In the genomic region with DNA sequence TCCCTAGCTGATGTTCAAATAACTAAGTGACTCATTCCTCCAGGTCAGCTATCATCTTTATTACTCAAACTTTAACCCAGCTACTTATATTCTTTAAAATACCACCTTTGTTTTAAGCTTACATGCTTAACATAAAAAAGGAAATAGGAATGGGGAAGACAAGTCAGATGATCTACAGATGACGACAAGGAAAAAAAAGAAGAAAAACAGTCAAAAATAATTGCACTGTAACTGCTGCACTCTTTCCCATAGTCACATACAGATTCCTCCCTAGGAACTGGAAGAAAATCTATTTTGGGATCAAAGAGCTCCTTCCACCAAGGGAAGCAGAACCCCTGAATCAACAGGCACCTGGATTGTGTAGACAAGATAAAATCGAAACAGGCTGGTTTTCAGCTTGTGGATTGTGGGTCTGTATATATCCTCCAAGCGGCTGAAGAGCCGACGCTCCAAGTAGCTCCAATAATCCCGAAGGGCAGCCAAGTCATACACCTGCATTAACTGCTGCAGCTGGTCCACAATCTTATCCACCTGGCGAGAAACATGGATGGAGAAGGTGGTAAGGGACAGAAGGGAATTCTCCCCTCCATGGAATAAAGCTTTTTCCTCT, we compare ENCODE assay signal across 15 cellular contexts. TPM values are rescaled to one million over a fixed set of nuclear protein-coding genes. Genes with fewer than 3 reads are reported as not detected.
DNase-seq lines count a peak whose midpoint lies in the region; ATAC-seq and TF ChIP-seq lines count a peak whose summit lies in the region.
"Had no signal": no experiment of that assay in that cellular context is flagged by ENCODE, and none has a peak within 500 bp of the region (broad histone marks: within the 10 kb centered on the region; RNA-seq: fewer than 3 reads in every experiment).

No MANE protein-coding gene starts in this region.

- H3K27me3 Mint-ChIP-seq in Caco-2 (ENCODE audit: insufficient read depth, unreplicated experiment) = no peaks in the 10 kb centered on the region

- H3K4me3 Mint-ChIP-seq in Caco-2 (ENCODE audit: unreplicated experiment) = no peak overlapping the region

- CTCF ChIA-PET in SK-N-SH (lab: Yijun Ruan, JAX) = interaction anchor here (0.7 to 3.0 kb wide), 4 partner anchors 12 to 65 kb away, joined by 3 to 15 read pairs (median 4); a partner anchor contains a TSS
- CTCF ChIA-PET in Caco-2 (lab: Charles Lee) = no interaction called here

- WGBS in SK-N-SH (ENCODE audit: low lambda C conversion rate) = 79% methylated on average over 7 of the region's 7 CpGs

- H3K4me2 ChIP-seq in OCI-LY3 (ENCODE audit: low read length) (peak overlapping the region; percentile 25), SK-N-SH (no peak overlapping the region)

- intact Hi-C loops in Caco-2 (cut with micrococcal nuclease; ENCODE audit: unreplicated experiment) = no loop called here

- BruUV-seq in Caco-2 (replicated peaks; lab: Mats Ljungman, UMichigan) = no TSS peak

- H2AFZ ChIP-seq in OCI-LY3 (ENCODE audit: low read depth, low read length) (no peak overlapping the region), SK-N-SH (ENCODE audit: low read depth) (no peak overlapping the region)

- peaks cover 5% of the 10 kb centered on the region for H3F3A ChIP-seq in SK-N-SH (replicated peaks; ENCODE audit: insufficient read depth)

- H4K20me1 ChIP-seq in OCI-LY3 (ENCODE audit: insufficient read depth, low read length) (no peaks in the 10 kb centered on the region), SK-N-SH (ENCODE audit: insufficient read depth) (no peaks in the 10 kb centered on the region)

- peaks cover 34% of the 10 kb centered on the region for H3K27me3 ChIP-seq in OCI-LY3 (ENCODE audit: low read depth, low read length)
- H3K27me3 ChIP-seq in skeletal muscle tissue (ENCODE audit: control insufficient read depth in 3 of 3, insufficient read depth in 3 of 3, low read length in 3 of 3) = no peaks in the 10 kb centered on the region
- H3K27me3 ChIP-seq in SK-N-SH (ENCODE audit: insufficient read depth) = no peaks in the 10 kb centered on the region
- no peaks in the 10 kb centered on the region for H3K27me3 ChIP-seq in Caco-2 (replicated peaks; ENCODE audit: control insufficient read depth, insufficient read depth, low read length)

- H3K9me3 ChIP-seq in OCI-LY3 (ENCODE audit: insufficient read depth, low read length) (no peaks in the 10 kb centered on the region), skeletal muscle tissue (ENCODE audit: control insufficient read depth in 3 of 3, low read length in 3 of 3) (no peaks in the 10 kb centered on the region), SK-N-SH (no peaks in the 10 kb centered on the region), Caco-2 (no peaks in the 10 kb centered on the region)

- H3K79me2 ChIP-seq in OCI-LY3 (ENCODE audit: low read length) (no peaks in the 10 kb centered on the region), SK-N-SH (ENCODE audit: insufficient read depth) (no peaks in the 10 kb centered on the region)

- H3K36me3 ChIP-seq in OCI-LY3 (replicated peaks; ENCODE audit: low read depth, low read length) (peaks cover 18% of the 10 kb centered on the region), skeletal muscle tissue (ENCODE audit: control insufficient read depth in 3 of 3, insufficient read depth in 3 of 3, low read length in 3 of 3) (peaks cover 10 to 27% (median 14%) of the 10 kb centered on the region in 3 donors), SK-N-SH (replicated peaks in 1 of 2; ENCODE audit: control insufficient read depth in 1 of 2, insufficient read depth in 2 of 2, low read length in 1 of 2) (peaks cover 2 to 4% of the 10 kb centered on the region in 2 experiments), Caco-2 (ENCODE audit: control insufficient read depth, insufficient read depth, low read length) (no peaks in the 10 kb centered on the region; the same call in 1 of the 2 replicates)

- H3K27ac ChIP-seq in OCI-LY3 (ENCODE audit: low read length) = no peak overlapping the region
- peak overlapping the region; percentile 4 for H3K27ac ChIP-seq in skeletal muscle tissue (ENCODE audit: low read depth, low read length)
- H3K27ac ChIP-seq in SK-N-SH (ENCODE audit: low read depth in 2 of 2, low read length in 1 of 2) = no peak overlapping the region
- H3K27ac ChIP-seq: 22Rv1 had no signal

- H3K4me1 ChIP-seq in OCI-LY3 (ENCODE audit: low read length) = peaks cover 52% of the 10 kb centered on the region
- H3K4me1 ChIP-seq in skeletal muscle tissue (ENCODE audit: control insufficient read depth in 3 of 3, insufficient read depth in 3 of 3, low read length in 3 of 3) = peaks cover 18 to 21% (median 19%) of the 10 kb centered on the region in 3 donors
- peaks cover 0 to 6% of the 10 kb centered on the region in 2 experiments; a peak in 2 of 4 replicates for H3K4me1 ChIP-seq in SK-N-SH (ENCODE audit: control insufficient read depth in 1 of 2, insufficient read depth in 2 of 2, low read depth in 1 of 2, low read length in 1 of 2)
- H3K4me1 ChIP-seq in Caco-2 = peaks cover 4% of the 10 kb centered on the region; the same call in 1 of the 2 replicates

- TF ChIP-seq EP300 in SK-N-SH (IDR thresholded peaks at IDR 0.05; ENCODE audit: borderline replicate concordance in 1 of 2, low read depth in 1 of 2, low read length in 1 of 2) = no peak

- H3K9me2 ChIP-seq in SK-N-SH = no peaks in the 10 kb centered on the region

- peak; percentile 11 for DNase-seq in NOMO-1 treated with DMSO at 0.1 percent for 48 hours (lab: John Stamatoyannopoulos, UW; ENCODE audit: unreplicated experiment)
- DNase-seq in NOMO-1 treated with dmso at 0.1 percent for 144 hours (lab: John Stamatoyannopoulos, UW; ENCODE audit: unreplicated experiment) = no peak
- DNase-seq in foreskin melanocyte = peak; percentile 45
- DNase-seq in SK-N-SH = no peak
- no peak for DNase-seq in Caco-2
- DNase-seq: activated CD4-positive, alpha-beta T cell treated with anti-CD3 and anti-CD28 coated beads, Interleukin-2, amount 50 U/mL, for 1 hour; NCI-H1105 treated with DMSO at 0.1 percent for 48 hours; NCI-H2227 treated with DMSO at 0.1 percent for 48 hours had no signal

- no peak for ATAC-seq in GM18907 (IDR thresholded peaks at IDR 0.05; ENCODE audit: unreplicated experiment)
- ATAC-seq: left lobe of liver had no signal

- H3K9ac ChIP-seq in OCI-LY3 (ENCODE audit: low read length) (no peak overlapping the region), skeletal muscle tissue (ENCODE audit: low read depth in 1 of 3, low read length in 3 of 3) (no peak overlapping the region), SK-N-SH (no peak overlapping the region)

- TF ChIP-seq CTCF in OCI-LY3 (IDR thresholded peaks at IDR 0.05; ENCODE audit: low read depth, low read length) = no peak
- no peak for TF ChIP-seq CTCF in SK-N-SH (IDR thresholded peaks at IDR 0.05)
- no peak for TF ChIP-seq CTCF in Caco-2 (IDR thresholded peaks at IDR 0.05; ENCODE audit: insufficient read depth in 1 of 2, low read depth in 1 of 2, low read length in 1 of 2, severe bottlenecking in 1 of 2, unreplicated experiment in 1 of 2)

- peaks cover 9% of the 10 kb centered on the region for H3K4me1 Mint-ChIP-seq in Caco-2 (ENCODE audit: low read depth, unreplicated experiment)

- H3K36me3 Mint-ChIP-seq in Caco-2 (ENCODE audit: insufficient read depth, unreplicated experiment) = no peaks in the 10 kb centered on the region

- POLR2A ChIA-PET in SK-N-SH (lab: Yijun Ruan, JAX) = no interaction called here
- POLR2A ChIA-PET in Caco-2 (lab: Charles Lee) = no interaction called here

- H3K27ac Mint-ChIP-seq in Caco-2 (ENCODE audit: unreplicated experiment) = no peak overlapping the region

- no peaks in the 10 kb centered on the region for H3K9me3 Mint-ChIP-seq in Caco-2 (ENCODE audit: unreplicated experiment)
- H3K9me3 Mint-ChIP-seq: T-helper 2 cell treated with Interferon-gamma antibody and Interleukin-4, amounts not matched to agents 5 μg/mL and 100 μg/mL, for 36 hours had no signal

- no peak for TF ChIP-seq RAD21 in SK-N-SH (IDR thresholded peaks at IDR 0.05; ENCODE audit: low read length)

- H3K4me3 ChIP-seq in OCI-LY3 (ENCODE audit: low read length) = no peak overlapping the region
- peak overlapping the region in 1 of 3 donors; percentile 19 for H3K4me3 ChIP-seq in skeletal muscle tissue (ENCODE audit: low read length in 3 of 3)
- no peak overlapping the region for H3K4me3 ChIP-seq in SK-N-SH (ENCODE audit: low read depth in 2 of 2, low read length in 1 of 2)
- no peak overlapping the region for H3K4me3 ChIP-seq in Caco-2 (ENCODE audit: low read depth, low read length)

TF ChIP-seq in SK-N-SH, 30 proteins besides CTCF, POLR2A, EP300 and RAD21 (continues in another document):
- TF ChIP-seq RCOR1 (IDR thresholded peaks at IDR 0.05; ENCODE audit: low read length) (no peak), SIN3A (IDR thresholded peaks at IDR 0.05; ENCODE audit: borderline replicate concordance, low read depth, low read length) (no peak), FOXM1 (IDR thresholded peaks at IDR 0.05; ENCODE audit: low read depth) (no peak), ELF1 (IDR thresholded peaks at IDR 0.05) (no peak), YY1 (IDR thresholded peaks at IDR 0.05; ENCODE audit: low read depth) (no peak), MEF2A (IDR thresholded peaks at IDR 0.05; ENCODE audit: borderline replicate concordance, low read depth) (no peak), TEAD4 (IDR thresholded peaks at IDR 0.05; ENCODE audit: borderline replicate concordance, insufficient read depth) (no peak), TCF12 (IDR thresholded peaks at IDR 0.05) (no peak)
- TF ChIP-seq, protein P1, sequence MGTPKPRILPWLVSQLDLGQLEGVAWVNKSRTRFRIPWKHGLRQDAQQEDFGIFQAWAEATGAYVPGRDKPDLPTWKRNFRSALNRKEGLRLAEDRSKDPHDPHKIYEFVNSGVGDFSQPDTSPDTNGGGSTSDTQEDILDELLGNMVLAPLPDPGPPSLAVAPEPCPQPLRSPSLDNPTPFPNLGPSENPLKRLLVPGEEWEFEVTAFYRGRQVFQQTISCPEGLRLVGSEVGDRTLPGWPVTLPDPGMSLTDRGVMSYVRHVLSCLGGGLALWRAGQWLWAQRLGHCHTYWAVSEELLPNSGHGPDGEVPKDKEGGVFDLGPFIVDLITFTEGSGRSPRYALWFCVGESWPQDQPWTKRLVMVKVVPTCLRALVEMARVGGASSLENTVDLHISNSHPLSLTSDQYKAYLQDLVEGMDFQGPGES (IDR thresholded peaks at IDR 0.05; ENCODE audit: low read depth, low read length) = no peak

RNA-seq across cellular contexts. Expression of a gene that starts 2.0 kb away (rescaled TPM):
- total RNA-seq in skeletal muscle tissue = 6.8 TPM
- 8.4 and 8.9 TPM in 2 replicates for polyA plus RNA-seq in SK-N-SH (2012; rRNA removed)
- 2.8 and 4.0 TPM in 2 replicates for polyA plus RNA-seq in SK-N-SH (2012; cell fraction: cytosol; rRNA removed)
- 42.2 and 42.4 TPM in 2 replicates for polyA plus RNA-seq in SK-N-SH (2012; cell fraction: nucleus; rRNA removed)
- 11.5 and 12.6 TPM in 2 replicates for total RNA-seq in Caco-2 (2022)

RNA-seq across cellular contexts. Expression of a gene that starts 24.3 kb away (rescaled TPM):
- total RNA-seq in skeletal muscle tissue (not detected), Caco-2 (2022) (not detected in 2 replicates)
- not detected in 2 replicates for polyA plus RNA-seq in SK-N-SH (2012; rRNA removed)
- polyA plus RNA-seq in SK-N-SH (2012; cell fraction: cytosol; rRNA removed) = not detected in 2 replicates
- polyA plus RNA-seq in SK-N-SH (2012; cell fraction: nucleus; rRNA removed) = not detected in 2 replicates
- total RNA-seq: left lobe of liver, RPMI7951 had no signal

RNA-seq across cellular contexts. Expression of a gene that starts 38.8 kb away (rescaled TPM):
- total RNA-seq in skeletal muscle tissue (20.4 TPM), Caco-2 (2022) (60.9 and 62.6 TPM in 2 replicates)
- polyA plus RNA-seq in SK-N-SH (2012; rRNA removed) = 53.4 and 60.6 TPM in 2 replicates
- 44.4 and 56.2 TPM in 2 replicates for polyA plus RNA-seq in SK-N-SH (2012; cell fraction: cytosol; rRNA removed)
- 39.5 and 39.9 TPM in 2 replicates for polyA plus RNA-seq in SK-N-SH (2012; cell fraction: nucleus; rRNA removed)

Comparison
In these comparisons a context has a peak if more than half of its experiments do, and no peak if none do; other contexts are left out.
1. DNase-seq: peak in NOMO-1 treated with DMSO at 0.1 percent for 48 hours (single experiment) and foreskin melanocyte (single experiment); none in NOMO-1 treated with dmso at 0.1 percent for 144 hours (single experiment), SK-N-SH (single experiment) and Caco-2 (0 of 2).